In genomic region chr5:171736976-171737848, GRCh38 we compare ENCODE assay signal across 2 cellular contexts.
TF ChIP-seq lines count a peak whose summit lies in the region.

No MANE protein-coding gene starts in this region.

TF ChIP-seq in liver, 16 proteins besides CTCF, POLR2A, EP300 and RAD21:
- TF ChIP-seq ZBTB33 (IDR thresholded peaks at IDR 0.05) (peak; percentile 23), YY1 (IDR thresholded peaks at IDR 0.05) (peak; percentile 49), TAF1 (conservative IDR thresholded peaks at IDR 0.05) (no peak), SP1 (IDR thresholded peaks at IDR 0.05) (no peak), NR2F2 (IDR thresholded peaks at IDR 0.05) (peak; percentile 59), MAX (IDR thresholded peaks at IDR 0.05) (peak; percentile 51), HNF4A (conservative IDR thresholded peaks at IDR 0.05) (peak in 1 of 2 donors; percentile 73), RXRA (IDR thresholded peaks at IDR 0.05) (peak; percentile 69 to 82)

TF ChIP-seq in HepG2, 621 proteins besides CTCF, POLR2A, EP300 and RAD21 (continued from another document):
- no peak for TF ChIP-seq ZNF276 (CRISPR knock-in tag; IDR thresholded peaks at IDR 0.05; ENCODE audit: low read depth)
- no peak for TF ChIP-seq RELA (CRISPR knock-in tag; IDR thresholded peaks at IDR 0.05)
- TF ChIP-seq ZNF781 (CRISPR knock-in tag; IDR thresholded peaks at IDR 0.05; ENCODE audit: borderline replicate concordance, not compliant biosample characterization), result no peak
- no peak for TF ChIP-seq CENPT (CRISPR knock-in tag; IDR thresholded peaks at IDR 0.05; ENCODE audit: low read depth)
- no peak for TF ChIP-seq ZNF775 (CRISPR knock-in tag; IDR thresholded peaks at IDR 0.05; ENCODE audit: borderline replicate concordance)
- TF ChIP-seq ZHX1 (CRISPR knock-in tag; IDR thresholded peaks at IDR 0.05; ENCODE audit: low read depth), result no peak
- no peak for TF ChIP-seq PAX8 (CRISPR knock-in tag; IDR thresholded peaks at IDR 0.05; ENCODE audit: borderline replicate concordance)
